8 cellular contexts compared by ENCODE assay signal in genomic region chr10:93481213-93481930, GRCh38. TPM values are rescaled to one million over a fixed set of nuclear protein-coding genes. Genes with fewer than 3 reads are reported as not detected.
A peak's percentile ranks its signal among the peaks of the same experiment; 100 is the strongest.
DNase-seq lines count a peak whose midpoint lies in the region; ATAC-seq and TF ChIP-seq lines count a peak whose summit lies in the region.

No MANE protein-coding gene starts in this region.

- no peak for ATAC-seq in activated naive CD8-positive, alpha-beta T cell treated with anti-CD3 and anti-CD28 coated beads, Interleukin-2, amount 10 ng/mL, durations not matched to agents 7 days and 5 days (ENCODE audit: low read depth)
- ATAC-seq in HG03442 (IDR thresholded peaks at IDR 0.05; ENCODE audit: unreplicated experiment) (no peak), GM19023 (IDR thresholded peaks at IDR 0.05; ENCODE audit: unreplicated experiment) (no peak)

- peaks cover 14% of the 10 kb centered on the region for H3K27me3 Mint-ChIP-seq in HFFc6 (ENCODE audit: insufficient read depth)
- peaks cover 19% of the 10 kb centered on the region for H3K27me3 Mint-ChIP-seq in activated naive CD8-positive, alpha-beta T cell treated with anti-CD3 and anti-CD28 coated beads, Interleukin-2, amount 10 ng/mL, durations not matched to agents 7 days and 5 days

- DNase-seq in HFFc6 (no peak), glomerular visceral epithelial cell (ENCODE audit: extremely low spot score) (no peak), GM10248 (ENCODE audit: extremely low spot score) (no peak)
- DNase-seq in activated naive CD8-positive, alpha-beta T cell treated with anti-CD3 and anti-CD28 coated beads, Interleukin-2, amount 10 ng/mL, durations not matched to agents 7 days and 5 days: no peak

- H3K27ac ChIP-seq in skeletal muscle tissue (ENCODE audit: low read depth, low read length): peak overlapping the region; percentile 83

- TF ChIP-seq CTCF in HFFc6 (IDR thresholded peaks at IDR 0.05) (no peak), GM10248 (IDR thresholded peaks at IDR 0.05; ENCODE audit: control extremely low read depth, extremely low read depth, low read depth, missing control alignments) (no peak)

- peak overlapping the region; percentile 100 for H3K27ac Mint-ChIP-seq in HFFc6
- H3K27ac Mint-ChIP-seq in activated naive CD8-positive, alpha-beta T cell treated with anti-CD3 and anti-CD28 coated beads, Interleukin-2, amount 10 ng/mL, durations not matched to agents 7 days and 5 days: no peak overlapping the region

- H3K9ac ChIP-seq in skeletal muscle tissue (ENCODE audit: low read depth in 1 of 3, low read length in 3 of 3): peak overlapping the region; percentile 75 to 81 (median 80)

- peaks cover 57% of the 10 kb centered on the region for H3K36me3 Mint-ChIP-seq in HFFc6 (ENCODE audit: low read depth)
- H3K36me3 Mint-ChIP-seq in activated naive CD8-positive, alpha-beta T cell treated with anti-CD3 and anti-CD28 coated beads, Interleukin-2, amount 10 ng/mL, durations not matched to agents 7 days and 5 days: no peaks in the 10 kb centered on the region

- peaks cover 6% of the 10 kb centered on the region; the same call in 1 of the 2 replicates for H3K9me3 Mint-ChIP-seq in HFFc6
- H3K9me3 Mint-ChIP-seq in activated naive CD8-positive, alpha-beta T cell treated with anti-CD3 and anti-CD28 coated beads, Interleukin-2, amount 10 ng/mL, durations not matched to agents 7 days and 5 days: no peaks in the 10 kb centered on the region

- peak overlapping the region; percentile 68 for H3K4me3 ChIP-seq in iPS-11a (ENCODE audit: low read depth, low read length)
- peak overlapping the region; percentile 73 to 87 (median 81) for H3K4me3 ChIP-seq in skeletal muscle tissue (ENCODE audit: low read length in 3 of 3)

- peak overlapping the region; percentile 99 for H3K4me3 Mint-ChIP-seq in HFFc6
- peak overlapping the region; percentile 92 for H3K4me3 Mint-ChIP-seq in activated naive CD8-positive, alpha-beta T cell treated with anti-CD3 and anti-CD28 coated beads, Interleukin-2, amount 10 ng/mL, durations not matched to agents 7 days and 5 days

- no peaks in the 10 kb centered on the region for H3K9me3 ChIP-seq in skeletal muscle tissue (ENCODE audit: control insufficient read depth in 3 of 3, low read length in 3 of 3)

- POLR2A ChIA-PET in activated naive CD8-positive, alpha-beta T cell treated with anti-CD3 and anti-CD28 coated beads, Interleukin-2, amount 10 ng/mL, durations not matched to agents 7 days and 5 days (lab: Charles Lee): interaction anchor here (2.3 kb wide), 1 partner anchor 105 kb away, joined by 15 read pairs; no protein-coding TSS in a partner anchor
- POLR2A ChIA-PET in GM10248 (lab: Yijun Ruan, JAX): no interaction called here

- CTCF ChIA-PET in GM10248 (lab: Yijun Ruan, JAX): interaction anchor here (1.1 to 13.1 kb wide), 19 partner anchors 10 to 369 kb away, joined by 3 to 254 read pairs (median 7); partner anchors contain the start of gene CEP55

- no peaks in the 10 kb centered on the region for H3K27me3 ChIP-seq in skeletal muscle tissue (ENCODE audit: control insufficient read depth in 3 of 3, insufficient read depth in 3 of 3, low read length in 3 of 3)

- H3K4me1 Mint-ChIP-seq in HFFc6 (ENCODE audit: low read depth): peaks cover 41% of the 10 kb centered on the region
- peaks cover 12% of the 10 kb centered on the region for H3K4me1 Mint-ChIP-seq in activated naive CD8-positive, alpha-beta T cell treated with anti-CD3 and anti-CD28 coated beads, Interleukin-2, amount 10 ng/mL, durations not matched to agents 7 days and 5 days

- H3K4me1 ChIP-seq in skeletal muscle tissue (ENCODE audit: control insufficient read depth in 3 of 3, insufficient read depth in 3 of 3, low read length in 3 of 3): peaks cover 3 to 5% (median 5%) of the 10 kb centered on the region in 3 donors

- no peaks in the 10 kb centered on the region for H3K36me3 ChIP-seq in skeletal muscle tissue (ENCODE audit: control insufficient read depth in 3 of 3, insufficient read depth in 3 of 3, low read length in 3 of 3)

RNA-seq across cellular contexts. Expression of gene MYOF, which starts 0.8 kb away (rescaled TPM):
- 100 to 1,000 TPM; 401 to 553 (median 530) TPM for total RNA-seq in HFFc6 (2021; fragmentation: NEBNext Ultra II Directional; extraction: Animal tissue kit (Norgen Biotek cat#: 25700))
- total RNA-seq in activated naive CD8-positive, alpha-beta T cell treated with anti-CD3 and anti-CD28 coated beads, Interleukin-2, amount 10 ng/mL, durations not matched to agents 7 days and 5 days: 1 to 10 TPM in 1 of 2 experiments, under 1 TPM in 1; 0.91 to 1.9 TPM
- 45.4 TPM for total RNA-seq in skeletal muscle tissue

RNA-seq across cellular contexts. Expression of gene CEP55, which starts 15.0 kb away (rescaled TPM):
- total RNA-seq in HFFc6 (2021; fragmentation: NEBNext Ultra II Directional; extraction: Animal tissue kit (Norgen Biotek cat#: 25700)): 10 to 100 TPM; 21.6 to 55.3 (median 48.1) TPM
- total RNA-seq in activated naive CD8-positive, alpha-beta T cell treated with anti-CD3 and anti-CD28 coated beads, Interleukin-2, amount 10 ng/mL, durations not matched to agents 7 days and 5 days: 10 to 100 TPM; 45.9 to 50.7 TPM
- total RNA-seq in skeletal muscle tissue: 4.7 TPM

Comparison
In these comparisons a context has a peak if more than half of its experiments do, and no peak if none do; other contexts are left out.
1. RNA of gene MYOF, which starts 0.8 kb away (total RNA-seq): 401 to 553 TPM in HFFc6 and 45.4 TPM in skeletal muscle tissue (single experiment); 0.91 to 1.9 TPM in activated naive CD8-positive, alpha-beta T cell treated with anti-CD3 and anti-CD28 coated beads, Interleukin-2, amount 10 ng/mL, durations not matched to agents 7 days and 5 days; every median in the first group is over 10 times any median in the second.